ENCODE assay signal across 8 cellular contexts in genomic region chr12:49838973-49839633, GRCh38.
A peak's percentile ranks its signal among the peaks of the same experiment; 100 is the strongest.
DNase-seq lines count a peak whose midpoint lies in the region; ATAC-seq and TF ChIP-seq lines count a peak whose summit lies in the region.

No MANE protein-coding gene starts in this region.

- no peak overlapping the region for H3K4me3 Mint-ChIP-seq in nephron progenitor cell

- H3K27ac Mint-ChIP-seq in nephron progenitor cell, result peak overlapping the region; percentile 88

- peaks cover 5% of the 10 kb centered on the region for H3K36me3 Mint-ChIP-seq in nephron progenitor cell (ENCODE audit: low read depth)

- H3K27ac ChIP-seq in coronary artery, result no peak overlapping the region

- peaks cover 31% of the 10 kb centered on the region for H3K4me1 Mint-ChIP-seq in nephron progenitor cell

- DNase-seq in NCI-H1417 (lab: John Stamatoyannopoulos, UW), result peak; percentile 31 to 65 (median 34)
- DNase-seq in NCI-H1417 treated with DMSO at 0.1 percent for 48 hours (lab: John Stamatoyannopoulos, UW), result no peak
- peak; percentile 51 for DNase-seq in HCEC 1CT
- peak; percentile 74 for DNase-seq in RKO (ENCODE audit: low spot score)
- no peak for DNase-seq in coronary artery (ENCODE audit: low spot score)
- DNase-seq in nephron progenitor cell, result peak; percentile 20
- DNase-seq in T-helper 9 cell, result no peak

- no peaks in the 10 kb centered on the region for H3K27me3 Mint-ChIP-seq in nephron progenitor cell (ENCODE audit: low read depth, poor library complexity)

- H3K9me3 Mint-ChIP-seq in nephron progenitor cell, result no peaks in the 10 kb centered on the region

- TF ChIP-seq CTCF in coronary artery (IDR thresholded peaks at IDR 0.05) (peak; percentile 38), nephron progenitor cell (IDR thresholded peaks at IDR 0.05) (peak; percentile 32)

- H3K4me3 ChIP-seq in coronary artery, result no peak overlapping the region

- no peak for ATAC-seq in HG03354 (IDR thresholded peaks at IDR 0.05; ENCODE audit: poor library complexity, severe bottlenecking, unreplicated experiment)

Comparison
In these comparisons a context has a peak if more than half of its experiments do, and no peak if none do; other contexts are left out.
1. DNase-seq: peak in NCI-H1417 (3 of 3), HCEC 1CT (single experiment), RKO (single experiment) and nephron progenitor cell (single experiment); none in NCI-H1417 treated with DMSO at 0.1 percent for 48 hours (single experiment), coronary artery (single experiment) and T-helper 9 cell (single experiment).